9 cellular contexts compared by ENCODE assay signal in genomic region chr12:51831827-51832226, GRCh38. TPM values are rescaled to one million over a fixed set of nuclear protein-coding genes. Genes with fewer than 3 reads are reported as not detected.
"Had no signal": no experiment of that assay in that cellular context is flagged by ENCODE, and none has a peak within 500 bp of the region (broad histone marks: within the 10 kb centered on the region; RNA-seq: fewer than 3 reads in every experiment).

No MANE protein-coding gene starts in this region.

RNA-seq across cellular contexts. Expression of gene FIGNL2, which starts 16.7 kb away (rescaled TPM):
- total RNA-seq: MCF 10A, OCI-LY7, PC-9, RPMI7951 had no signal

RNA-seq across cellular contexts. Expression of gene ANKRD33, which starts 56.1 kb away (rescaled TPM):
- total RNA-seq: LHCN-M2, MCF 10A, NCI-H460, OCI-LY7, PC-9, Right ventricle myocardium inferior, RPMI7951, SJCRH30, SK-MEL-5 had no signal
